In the genomic region with DNA sequence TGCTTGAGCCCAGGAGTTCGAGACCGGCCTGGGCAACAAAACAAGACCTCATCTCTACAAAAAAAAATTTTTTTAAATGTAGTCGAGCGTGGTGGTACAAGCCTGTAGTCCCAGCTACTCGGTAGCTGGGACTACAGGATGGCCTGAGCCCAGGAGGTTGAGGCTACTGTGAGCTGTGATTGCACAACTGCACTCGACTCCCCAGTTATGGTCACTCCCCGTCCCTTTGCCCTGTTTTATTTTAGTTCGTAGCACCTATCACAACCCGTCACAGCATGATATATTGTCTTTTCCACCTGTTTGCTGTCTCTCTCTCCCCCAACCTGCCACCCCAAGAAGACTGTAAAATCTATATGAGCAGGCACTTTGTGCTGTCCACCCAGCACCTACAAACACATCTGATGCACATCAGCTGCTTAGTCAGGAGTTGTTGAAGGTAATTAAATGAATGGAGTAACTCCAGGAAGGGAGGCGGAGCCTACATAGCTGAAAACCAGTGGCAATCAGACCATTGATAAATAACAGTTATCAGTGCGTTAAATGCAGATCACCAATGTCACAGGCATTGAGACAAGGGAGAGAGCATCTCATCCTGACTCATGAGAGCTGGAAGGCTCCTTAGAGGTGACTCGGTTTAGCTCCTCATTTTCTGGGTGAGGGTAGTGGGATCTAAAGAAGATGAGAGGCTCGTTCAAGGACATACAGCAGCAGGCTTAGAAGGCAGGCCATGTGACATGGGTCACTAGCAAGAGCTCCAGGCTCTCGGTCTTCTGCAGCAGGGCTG, we compare ENCODE assay signal across 27 cellular contexts.
"Had no signal": no experiment of that assay in that cellular context is flagged by ENCODE, and none has a peak within 500 bp of the region (broad histone marks: within the 10 kb centered on the region; RNA-seq: fewer than 3 reads in every experiment).

No MANE protein-coding gene starts in this region.

- H3K27ac ChIP-seq: breast epithelium, Peyer's patch, RWPE1, SJSA1 had no signal

- H3K4me1 Mint-ChIP-seq: activated naive CD4-positive, alpha-beta T cell treated with anti-CD3 and anti-CD28 coated beads, Interleukin-2, amount 50 U/mL, for 24 hours had no signal

- DNase-seq: activated CD4-positive, alpha-beta T cell treated with anti-CD3 and anti-CD28 coated beads for 48 hours; activated CD4-positive, alpha-beta T cell treated with anti-CD3 and anti-CD28 coated beads, Interleukin-2, amount 50 U/mL, for 4 hours; activated CD4-positive, CD25-positive, alpha-beta regulatory T cell treated with anti-CD3 and anti-CD28 coated beads, Interleukin-2, amount 50 U/mL, for 72 hours; activated CD8-positive, alpha-beta memory T cell treated with anti-CD3 and anti-CD28 coated beads, Interleukin-2, amount 50 U/mL, for 48 hours; activated CD8-positive, alpha-beta T cell treated with anti-CD3 and anti-CD28 coated beads, Interleukin-2, amount 10 ng/mL, durations not matched to agents 7 days and 5 days; activated effector memory CD4-positive, alpha-beta T cell treated with Interleukin-2 at 50 U/mL for 16 hours; activated naive CD4-positive, alpha-beta T cell; activated T-cell treated with anti-CD3 and anti-CD28 coated beads, Interleukin-2, amount 50 U/mL, for 1 hour; aorta; caudate nucleus; Kasumi-1; NCI-H1048; NCI-H146; NCI-H1930; NCI-H345; NCI-H510A; NCI-H526 treated with DMSO at 0.1 percent for 48 hours; NK-92 treated with Interleukin-12 subunit alpha and Interleukin-12 subunit beta, amount 100 ng/mL, for 24 hours; OCI-M1; Peyer's patch; Right ventricle myocardium superior had no signal

- H3K27ac Mint-ChIP-seq: activated CD8-positive, alpha-beta T cell treated with anti-CD3 and anti-CD28 coated beads, Interleukin-2, amount 10 ng/mL, durations not matched to agents 7 days and 5 days; activated naive CD4-positive, alpha-beta T cell treated with anti-CD3 and anti-CD28 coated beads, Interleukin-2, amount 50 U/mL, for 24 hours; activated T-helper 1 cell treated with anti-CD3 and anti-CD28 coated beads, Interleukin-12 subunit alpha, Interleukin-12 subunit beta, Interleukin-2, Interleukin-4 antibody, amounts not matched to agents 30 ng/mL and 10 ng/mL and 1 ng/mL, durations not matched to agents 14 hours and 24 hours and 36 hours; T-helper 1 cell treated with Interleukin-12 subunit alpha and Interleukin-12 subunit beta and Interleukin-4 antibody, amounts not matched to agents 30 μg/mL and 1 μg/mL, for 36 hours had no signal

- ATAC-seq: activated CD8-positive, alpha-beta T cell treated with anti-CD3 and anti-CD28 coated beads, Interleukin-2, amount 10 ng/mL, durations not matched to agents 7 days and 5 days had no signal

- H3K4me1 ChIP-seq: breast epithelium, Peyer's patch, SJSA1 had no signal

- H3K4me3 ChIP-seq: breast epithelium, Peyer's patch, SJSA1 had no signal

- H3K9me3 Mint-ChIP-seq: activated T-helper 1 cell treated with anti-CD3 and anti-CD28 coated beads, Interleukin-12 subunit alpha, Interleukin-12 subunit beta, Interleukin-2, Interleukin-4 antibody, amounts not matched to agents 30 ng/mL and 10 ng/mL and 1 ng/mL, durations not matched to agents 14 hours and 24 hours and 36 hours; T-helper 1 cell treated with Interleukin-12 subunit alpha and Interleukin-12 subunit beta and Interleukin-4 antibody, amounts not matched to agents 30 μg/mL and 1 μg/mL, for 36 hours had no signal

- H3K36me3 ChIP-seq: breast epithelium, Peyer's patch, SJSA1 had no signal

- H3K4me3 Mint-ChIP-seq: activated CD8-positive, alpha-beta T cell treated with anti-CD3 and anti-CD28 coated beads, Interleukin-2, amount 10 ng/mL, durations not matched to agents 7 days and 5 days; activated naive CD4-positive, alpha-beta T cell treated with anti-CD3 and anti-CD28 coated beads, Interleukin-2, amount 50 U/mL, for 24 hours; activated T-helper 1 cell treated with anti-CD3 and anti-CD28 coated beads, Interleukin-12 subunit alpha, Interleukin-12 subunit beta, Interleukin-2, Interleukin-4 antibody, amounts not matched to agents 30 ng/mL and 10 ng/mL and 1 ng/mL, durations not matched to agents 14 hours and 24 hours and 36 hours; T-helper 1 cell treated with Interleukin-12 subunit alpha and Interleukin-12 subunit beta and Interleukin-4 antibody, amounts not matched to agents 30 μg/mL and 1 μg/mL, for 36 hours had no signal

- H3K27me3 ChIP-seq: breast epithelium, Peyer's patch, SJSA1 had no signal

- H3K9me3 ChIP-seq: breast epithelium, Peyer's patch, SJSA1 had no signal
